ENCODE assay signal across 9 cellular contexts in the genomic region with DNA sequence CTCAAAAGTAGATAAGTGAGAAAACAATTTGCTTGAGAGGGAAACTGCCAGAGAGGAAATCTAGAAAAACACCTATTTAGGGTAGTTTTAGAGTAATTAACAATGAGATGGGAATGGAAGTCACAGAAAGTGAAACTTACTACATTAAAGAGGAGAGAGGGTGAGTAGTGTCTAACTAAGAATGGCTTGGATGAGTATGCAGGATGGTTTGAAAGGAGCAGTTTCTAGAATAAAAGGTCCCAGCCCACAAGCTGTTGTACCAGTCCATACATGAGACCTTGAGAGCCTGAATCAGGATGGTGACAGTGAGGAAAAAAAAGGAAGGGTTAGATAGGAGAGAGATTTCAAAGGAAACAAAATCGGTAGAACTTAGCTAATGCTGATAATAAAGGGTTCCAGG. TPM values are rescaled to one million over a fixed set of nuclear protein-coding genes. Genes with fewer than 3 reads are reported as not detected.
DNase-seq lines count a peak whose midpoint lies in the region; ATAC-seq and TF ChIP-seq lines count a peak whose summit lies in the region.
"Had no signal": no experiment of that assay in that cellular context is flagged by ENCODE, and none has a peak within 500 bp of the region (broad histone marks: within the 10 kb centered on the region; RNA-seq: fewer than 3 reads in every experiment).

No MANE protein-coding gene starts in this region.

- no peaks in the 10 kb centered on the region for H3K27me3 Mint-ChIP-seq in activated CD8-positive, alpha-beta memory T cell treated with anti-CD3 and anti-CD28 coated beads, Interleukin-2, amount 10 ng/mL, durations not matched to agents 7 days and 5 days
- no peaks in the 10 kb centered on the region for H3K27me3 Mint-ChIP-seq in T-cell
- no peaks in the 10 kb centered on the region for H3K27me3 Mint-ChIP-seq in stimulated activated memory B cell treated with anti-CD40 and anti-IgM and Interleukin-4, amounts not matched to agents 10 μg/mL and 1 μg/mL and 100 μg/mL, for 72 hours

- peak overlapping the region; percentile 98 for H3K27ac Mint-ChIP-seq in activated CD8-positive, alpha-beta memory T cell treated with anti-CD3 and anti-CD28 coated beads, Interleukin-2, amount 10 ng/mL, durations not matched to agents 7 days and 5 days
- H3K27ac Mint-ChIP-seq in T-cell = peak overlapping the region; percentile 93 to 97
- H3K27ac Mint-ChIP-seq in stimulated activated memory B cell treated with anti-CD40 and anti-IgM and Interleukin-4, amounts not matched to agents 10 μg/mL and 1 μg/mL and 100 μg/mL, for 72 hours = peak overlapping the region; percentile 95

- H3K4me2 ChIP-seq in fibroblast of lung (ENCODE audit: extremely low read depth, insufficient read depth, low read length) = peak overlapping the region; percentile 88

- H3K4me3 Mint-ChIP-seq in activated CD8-positive, alpha-beta memory T cell treated with anti-CD3 and anti-CD28 coated beads, Interleukin-2, amount 10 ng/mL, durations not matched to agents 7 days and 5 days = peak overlapping the region; percentile 95
- peak overlapping the region; percentile 96 to 99 (median 99) for H3K4me3 Mint-ChIP-seq in T-cell
- H3K4me3 Mint-ChIP-seq in stimulated activated memory B cell treated with anti-CD40 and anti-IgM and Interleukin-4, amounts not matched to agents 10 μg/mL and 1 μg/mL and 100 μg/mL, for 72 hours = peak overlapping the region; percentile 98

- peaks cover 2% of the 10 kb centered on the region for H3K4me1 ChIP-seq in fibroblast of lung (ENCODE audit: control insufficient read depth, extremely low read depth, insufficient read depth, low read length)

- ATAC-seq in activated CD8-positive, alpha-beta memory T cell treated with anti-CD3 and anti-CD28 coated beads, Interleukin-2, amount 10 ng/mL, durations not matched to agents 7 days and 5 days = no peak
- no peak for ATAC-seq in T-cell (replicated peaks in 1 of 4)
- ATAC-seq in stimulated activated memory B cell treated with anti-CD40 and anti-IgM and Interleukin-4, amounts not matched to agents 10 μg/mL and 1 μg/mL and 100 μg/mL, for 72 hours = no peak

- TF ChIP-seq CTCF in fibroblast of lung (conservative IDR thresholded peaks at IDR 0.05 in 1 of 2, IDR thresholded peaks at IDR 0.05 in 1 of 2; ENCODE audit: low read depth in 1 of 2, low read length in 2 of 2) = no peak

- H2AFZ ChIP-seq in fibroblast of lung (ENCODE audit: low read length) = no peak overlapping the region

- POLR2A ChIA-PET in T-cell (lab: Charles Lee) = interaction anchor here (0.5 to 0.6 kb wide), 2 partner anchors 256 kb away, joined by 3 read pairs; no protein-coding TSS in a partner anchor

- H3K79me2 ChIP-seq in fibroblast of lung (ENCODE audit: control insufficient read depth, insufficient read depth, low read length) = peaks cover 23% of the 10 kb centered on the region

- H3K9me3 Mint-ChIP-seq in activated CD8-positive, alpha-beta memory T cell treated with anti-CD3 and anti-CD28 coated beads, Interleukin-2, amount 10 ng/mL, durations not matched to agents 7 days and 5 days (ENCODE audit: low read depth) = no peaks in the 10 kb centered on the region
- H3K9me3 Mint-ChIP-seq in T-cell = no peaks in the 10 kb centered on the region
- no peaks in the 10 kb centered on the region for H3K9me3 Mint-ChIP-seq in stimulated activated memory B cell treated with anti-CD40 and anti-IgM and Interleukin-4, amounts not matched to agents 10 μg/mL and 1 μg/mL and 100 μg/mL, for 72 hours

- H4K20me1 ChIP-seq in fibroblast of lung (ENCODE audit: control insufficient read depth, extremely low read depth, insufficient read depth, low read length) = no peaks in the 10 kb centered on the region

- H3K36me3 Mint-ChIP-seq in activated CD8-positive, alpha-beta memory T cell treated with anti-CD3 and anti-CD28 coated beads, Interleukin-2, amount 10 ng/mL, durations not matched to agents 7 days and 5 days = peaks cover 44% of the 10 kb centered on the region
- H3K36me3 Mint-ChIP-seq in T-cell = peaks cover 27% of the 10 kb centered on the region
- H3K36me3 Mint-ChIP-seq in stimulated activated memory B cell treated with anti-CD40 and anti-IgM and Interleukin-4, amounts not matched to agents 10 μg/mL and 1 μg/mL and 100 μg/mL, for 72 hours = peaks cover 47% of the 10 kb centered on the region

- H3K27ac ChIP-seq in fibroblast of lung (ENCODE audit: insufficient read depth, low read length) = no peak overlapping the region
- H3K27ac ChIP-seq: ovary had no signal

- H3K9ac ChIP-seq in fibroblast of lung (ENCODE audit: insufficient read depth, low read length) = no peak overlapping the region

- H3K9me3 ChIP-seq in fibroblast of lung (ENCODE audit: control insufficient read depth, insufficient read depth, low read depth, low read length) = no peaks in the 10 kb centered on the region
- H3K9me3 ChIP-seq: ovary had no signal

- no peaks in the 10 kb centered on the region for H3K36me3 ChIP-seq in fibroblast of lung (ENCODE audit: control insufficient read depth, insufficient read depth, low read length)
- H3K36me3 ChIP-seq: ovary had no signal

- DNase-seq in activated CD8-positive, alpha-beta memory T cell treated with anti-CD3 and anti-CD28 coated beads, Interleukin-2, amount 10 ng/mL, durations not matched to agents 7 days and 5 days = no peak
- no peak for DNase-seq in activated CD8-positive, alpha-beta memory T cell treated with anti-CD3 and anti-CD28 coated beads, Interleukin-2, amount 50 U/mL, for 48 hours
- DNase-seq in T-cell (no peak), fibroblast of lung (ENCODE audit: low read depth in 2 of 2) (no peak), inferior parietal cortex (ENCODE audit: extremely low spot score) (no peak), NCI-H69 (lab: John Stamatoyannopoulos, UW) (no peak), GOT3 (lab: John Stamatoyannopoulos, UW) (no peak)
- DNase-seq: ovary had no signal

- peak overlapping the region; percentile 88 to 100 (median 96) for H3K4me3 ChIP-seq in fibroblast of lung (replicated peaks in 1 of 4; ENCODE audit: control extremely low read depth in 1 of 4, insufficient read depth in 1 of 4, low read depth in 3 of 4, low read length in 4 of 4)

- no peaks in the 10 kb centered on the region for H3K27me3 ChIP-seq in fibroblast of lung (ENCODE audit: control insufficient read depth, insufficient read depth, low read length)
- H3K27me3 ChIP-seq: ovary had no signal

- CTCF ChIA-PET in activated CD8-positive, alpha-beta memory T cell treated with anti-CD3 and anti-CD28 coated beads, Interleukin-2, amount 10 ng/mL, durations not matched to agents 7 days and 5 days (lab: Charles Lee) = interaction anchor here (1.6 to 4.2 kb wide), 2 partner anchors 10 to 384 kb away, joined by 10 to 17 read pairs; a partner anchor contains a TSS
- CTCF ChIA-PET in T-cell (lab: Charles Lee) = interaction anchor here in 1 of 2 donors (1.1 to 1.2 kb wide), 2 partner anchors 116 to 384 kb away, joined by 3 read pairs; no protein-coding TSS in a partner anchor

- peaks cover 57% of the 10 kb centered on the region for H3K4me1 Mint-ChIP-seq in activated CD8-positive, alpha-beta memory T cell treated with anti-CD3 and anti-CD28 coated beads, Interleukin-2, amount 10 ng/mL, durations not matched to agents 7 days and 5 days
- peaks cover 44 to 51% (median 47%) of the 10 kb centered on the region in 3 donors for H3K4me1 Mint-ChIP-seq in T-cell
- H3K4me1 Mint-ChIP-seq in stimulated activated memory B cell treated with anti-CD40 and anti-IgM and Interleukin-4, amounts not matched to agents 10 μg/mL and 1 μg/mL and 100 μg/mL, for 72 hours = peaks cover 48% of the 10 kb centered on the region

RNA-seq across cellular contexts. Expression of a gene that starts 1.3 kb away (rescaled TPM):
- 10 to 100 TPM; 25.2 to 29.9 TPM for total RNA-seq in activated CD8-positive, alpha-beta memory T cell treated with anti-CD3 and anti-CD28 coated beads, Interleukin-2, amount 10 ng/mL, durations not matched to agents 7 days and 5 days
- total RNA-seq in T-cell = 10 to 100 TPM in 4 of 5 donors, 1 to 10 TPM in 1; 8.1 to 13.9 (median 12.9) TPM
- 2.5 and 2.6 TPM in 2 replicates for total RNA-seq in fibroblast of lung
- 20.3 and 22.0 TPM in 2 replicates for polyA plus RNA-seq in fibroblast of lung
- 37.0 and 46.3 TPM in 2 replicates for polyA plus RNA-seq in fibroblast of lung (2012)
- polyA minus RNA-seq in fibroblast of lung (ENCODE audit: low replicate concordance) = 0.30 and 0.51 TPM in 2 replicates

RNA-seq across cellular contexts. Expression of a gene that starts 10.9 kb away (rescaled TPM):
- under 1 TPM; 0.19 to 0.32 TPM for total RNA-seq in activated CD8-positive, alpha-beta memory T cell treated with anti-CD3 and anti-CD28 coated beads, Interleukin-2, amount 10 ng/mL, durations not matched to agents 7 days and 5 days
- total RNA-seq in T-cell = under 1 TPM in 4 of 5 donors, not detected in 1; 0.33 to 0.61 (median 0.34) TPM
- total RNA-seq in fibroblast of lung = under 0.01 TPM in 2 replicates
- 0.07 and 0.08 TPM in 2 replicates for polyA plus RNA-seq in fibroblast of lung
- not detected in 2 replicates for polyA plus RNA-seq in fibroblast of lung (2012)
- polyA minus RNA-seq in fibroblast of lung (ENCODE audit: low replicate concordance) = not detected in 2 replicates

RNA-seq across cellular contexts. Expression of a gene that starts 15.1 kb away (rescaled TPM):
- total RNA-seq in activated CD8-positive, alpha-beta memory T cell treated with anti-CD3 and anti-CD28 coated beads, Interleukin-2, amount 10 ng/mL, durations not matched to agents 7 days and 5 days = under 1 TPM in 1 of 2 experiments, not detected in 1; 0.26 TPM
- total RNA-seq in T-cell = under 1 TPM in 3 of 5 donors, not detected in 2; 0.55 to 0.92 (median 0.66) TPM
- total RNA-seq in fibroblast of lung = 10.2 and 36.0 TPM in 2 replicates
- polyA plus RNA-seq in fibroblast of lung = 5.9 and 18.2 TPM in 2 replicates
- polyA plus RNA-seq in fibroblast of lung (2012) = 3.3 and 10.3 TPM in 2 replicates
- not detected in 2 replicates for polyA minus RNA-seq in fibroblast of lung (ENCODE audit: low replicate concordance)

RNA-seq across cellular contexts. Expression of a gene that starts 31.0 kb away (rescaled TPM):
- under 1 TPM in 1 of 2 experiments, not detected in 1; 0.23 TPM for total RNA-seq in activated CD8-positive, alpha-beta memory T cell treated with anti-CD3 and anti-CD28 coated beads, Interleukin-2, amount 10 ng/mL, durations not matched to agents 7 days and 5 days
- total RNA-seq in T-cell (under 1 TPM; 0.12 to 0.41 (median 0.26) TPM), fibroblast of lung (under 0.01 TPM in 2 replicates)
- 0.01 TPM in 2 replicates for polyA plus RNA-seq in fibroblast of lung
- polyA plus RNA-seq in fibroblast of lung (2012) = not detected in 2 replicates
- polyA minus RNA-seq in fibroblast of lung (ENCODE audit: low replicate concordance) = not detected in 2 replicates
